In genomic region chr22:24950272-24950902, GRCh38 we compare ENCODE assay signal across 10 cellular contexts. TPM values are rescaled to one million over a fixed set of nuclear protein-coding genes. Genes with fewer than 3 reads are reported as not detected.
DNase-seq lines count a peak whose midpoint lies in the region; ATAC-seq and TF ChIP-seq lines count a peak whose summit lies in the region.
"Had no signal": no experiment of that assay in that cellular context is flagged by ENCODE, and none has a peak within 500 bp of the region (broad histone marks: within the 10 kb centered on the region; RNA-seq: fewer than 3 reads in every experiment).

No MANE protein-coding gene starts in this region.

- H3K4me1 Mint-ChIP-seq in H9, result peaks cover 48 to 55% of the 10 kb centered on the region in 2 experiments
- peaks cover 31% of the 10 kb centered on the region for H3K4me1 Mint-ChIP-seq in activated T-helper 1 cell treated with anti-CD3 and anti-CD28 coated beads, Interleukin-12 subunit alpha, Interleukin-12 subunit beta, Interleukin-2, Interleukin-4 antibody, amounts not matched to agents 30 ng/mL and 10 ng/mL and 1 ng/mL, durations not matched to agents 14 hours and 24 hours and 36 hours (ENCODE audit: low read depth)

- H3K27ac Mint-ChIP-seq in H9, result peak overlapping the region; percentile 45 to 79 (median 58); a peak in 5 of 7 replicates
- no peak overlapping the region for H3K27ac Mint-ChIP-seq in activated T-helper 1 cell treated with anti-CD3 and anti-CD28 coated beads, Interleukin-12 subunit alpha, Interleukin-12 subunit beta, Interleukin-2, Interleukin-4 antibody, amounts not matched to agents 30 ng/mL and 10 ng/mL and 1 ng/mL, durations not matched to agents 14 hours and 24 hours and 36 hours

- intact Hi-C loops in activated T-helper 1 cell treated with anti-CD3 and anti-CD28 coated beads, Interleukin-12 subunit alpha, Interleukin-12 subunit beta, Interleukin-2, Interleukin-4 antibody, amounts not matched to agents 30 ng/mL and 10 ng/mL and 1 ng/mL, durations not matched to agents 14 hours and 24 hours and 36 hours (cut with micrococcal nuclease), result no loop called here

- H3K4ac ChIP-seq in H9 (ENCODE audit: low read depth, low read length), result no peak overlapping the region

- no peaks in the 10 kb centered on the region for H4K20me1 ChIP-seq in H9 (ENCODE audit: control insufficient read depth, insufficient read depth, insufficient read length)

- no peak overlapping the region for H3K14ac ChIP-seq in H9 (ENCODE audit: insufficient read depth, low read length)

- WGBS in H9 (ENCODE audit: extremely low coverage, insufficient read length, low lambda C conversion rate), result no CpG with 5 or more reads among the region's 7 CpGs

- no peak for ATAC-seq in HG03469 (IDR thresholded peaks at IDR 0.05; ENCODE audit: unreplicated experiment)
- ATAC-seq in GM21723 (IDR thresholded peaks at IDR 0.05; ENCODE audit: unreplicated experiment), result no peak

- H3K4me1 ChIP-seq in H9 (ENCODE audit: insufficient read depth, low read length) (peaks cover 9% of the 10 kb centered on the region; the same call in 1 of the 2 replicates), iPS-20b (ENCODE audit: insufficient read depth, low read length) (peaks cover 15% of the 10 kb centered on the region; the same call in 1 of the 2 replicates)

- no peak overlapping the region for H2BK15ac ChIP-seq in H9 (ENCODE audit: low read depth, low read length)

- no peak overlapping the region for H2BK120ac ChIP-seq in H9 (ENCODE audit: low read depth, low read length, poor library complexity, severe bottlenecking)

- no peak overlapping the region for H3K23ac ChIP-seq in H9 (ENCODE audit: insufficient read length, low read depth, low read length)

- peak overlapping the region; percentile 46 to 59 for H3K4me3 Mint-ChIP-seq in H9
- peak overlapping the region; percentile 5 for H3K4me3 Mint-ChIP-seq in activated T-helper 1 cell treated with anti-CD3 and anti-CD28 coated beads, Interleukin-12 subunit alpha, Interleukin-12 subunit beta, Interleukin-2, Interleukin-4 antibody, amounts not matched to agents 30 ng/mL and 10 ng/mL and 1 ng/mL, durations not matched to agents 14 hours and 24 hours and 36 hours

- H3K9me3 Mint-ChIP-seq in H9, result no peaks in the 10 kb centered on the region; a peak in 1 of 5 replicates
- no peaks in the 10 kb centered on the region for H3K9me3 Mint-ChIP-seq in activated T-helper 1 cell treated with anti-CD3 and anti-CD28 coated beads, Interleukin-12 subunit alpha, Interleukin-12 subunit beta, Interleukin-2, Interleukin-4 antibody, amounts not matched to agents 30 ng/mL and 10 ng/mL and 1 ng/mL, durations not matched to agents 14 hours and 24 hours and 36 hours

- H3K79me1 ChIP-seq in H9 (ENCODE audit: insufficient read depth, low read depth, low read length, poor library complexity, severe bottlenecking), result no peaks in the 10 kb centered on the region

- no peak overlapping the region for H2BK20ac ChIP-seq in H9 (ENCODE audit: low read depth, low read length, poor library complexity, severe bottlenecking)

- no peak overlapping the region for H2AK5ac ChIP-seq in H9 (ENCODE audit: insufficient read length, low read length)

- peak; percentile 51 for DNase-seq in AG08395 (ENCODE audit: low spot score)
- DNase-seq in H9, result peak; percentile 93
- no peak for DNase-seq in activated T-helper 1 cell treated with anti-CD3 and anti-CD28 coated beads, Interleukin-12 subunit alpha, Interleukin-12 subunit beta, Interleukin-2, Interleukin-4 antibody, amounts not matched to agents 30 ng/mL and 10 ng/mL and 1 ng/mL, durations not matched to agents 14 hours and 24 hours and 36 hours (ENCODE audit: low spot score)
- no peak for DNase-seq in NCI-H128 (lab: John Stamatoyannopoulos, UW; ENCODE audit: unreplicated experiment)
- no peak for DNase-seq in cortex of kidney (lab: John Stamatoyannopoulos, UW)
- DNase-seq: DMS79 had no signal

- peaks cover 0 to 2% (median 0%) of the 10 kb centered on the region in 3 experiments; a peak in 2 of 7 replicates for H3K36me3 Mint-ChIP-seq in H9 (ENCODE audit: insufficient read depth in 1 of 3, low read depth in 3 of 3)
- no peaks in the 10 kb centered on the region for H3K36me3 Mint-ChIP-seq in activated T-helper 1 cell treated with anti-CD3 and anti-CD28 coated beads, Interleukin-12 subunit alpha, Interleukin-12 subunit beta, Interleukin-2, Interleukin-4 antibody, amounts not matched to agents 30 ng/mL and 10 ng/mL and 1 ng/mL, durations not matched to agents 14 hours and 24 hours and 36 hours (ENCODE audit: low read depth)

- H4K91ac ChIP-seq in H9 (ENCODE audit: insufficient read length, low read depth, low read length), result no peak overlapping the region

- H3K27me3 ChIP-seq in H9 (ENCODE audit: insufficient read depth, low read length), result no peaks in the 10 kb centered on the region
- peaks cover 11% of the 10 kb centered on the region; the same call in 1 of the 2 replicates for H3K27me3 ChIP-seq in iPS-20b (ENCODE audit: insufficient read depth, low read length)

- no peak overlapping the region for H2BK12ac ChIP-seq in H9 (ENCODE audit: insufficient read length, low read depth, low read length)

- no peak overlapping the region for H4K8ac ChIP-seq in H9 (replicated peaks; ENCODE audit: insufficient read length, low read depth, low read length)

- no peak overlapping the region for H3K18ac ChIP-seq in H9 (ENCODE audit: insufficient read length, low read depth, low read length)

- H3K9me3 ChIP-seq in H9 (ENCODE audit: control insufficient read depth, low read depth, low read length) (no peaks in the 10 kb centered on the region), iPS-20b (ENCODE audit: insufficient read depth, low read depth, low read length) (no peaks in the 10 kb centered on the region)

- no peak for TF ChIP-seq CTCF in H9 (conservative IDR thresholded peaks at IDR 0.05)

- H3K56ac ChIP-seq in H9 (ENCODE audit: insufficient read length, low read depth, low read length), result no peak overlapping the region

- H3K27ac ChIP-seq in H9 (ENCODE audit: insufficient read length, low read depth, low read length) (no peak overlapping the region), iPS-20b (ENCODE audit: low read length) (no peak overlapping the region)

- no peak overlapping the region for H3K4me2 ChIP-seq in H9 (ENCODE audit: insufficient read depth, insufficient read length, low read length)

- H4K5ac ChIP-seq in H9 (ENCODE audit: insufficient read length, low read depth, low read length), result no peak overlapping the region

- no peak overlapping the region for H2AFZ ChIP-seq in H9 (ENCODE audit: low read length)

- H3K27me3 Mint-ChIP-seq in H9 (ENCODE audit: low read depth), result no peaks in the 10 kb centered on the region; the same call in 1 of the 2 replicates
- H3K27me3 Mint-ChIP-seq in activated T-helper 1 cell treated with anti-CD3 and anti-CD28 coated beads, Interleukin-12 subunit alpha, Interleukin-12 subunit beta, Interleukin-2, Interleukin-4 antibody, amounts not matched to agents 30 ng/mL and 10 ng/mL and 1 ng/mL, durations not matched to agents 14 hours and 24 hours and 36 hours (ENCODE audit: insufficient read depth), result peaks cover 46% of the 10 kb centered on the region

- peaks cover 12% of the 10 kb centered on the region for H3K23me2 ChIP-seq in H9 (ENCODE audit: insufficient read length, low read depth, low read length, poor library complexity, severe bottlenecking)

- H3T11ph ChIP-seq in H9 (ENCODE audit: low read length), result no peak overlapping the region

- peak overlapping the region; percentile 30; the same call in 1 of the 2 replicates for H3K4me3 ChIP-seq in iPS-20b (ENCODE audit: low read length)

- H2BK5ac ChIP-seq in H9 (ENCODE audit: insufficient read length, low read length), result no peak overlapping the region

- no peaks in the 10 kb centered on the region for H3K79me2 ChIP-seq in H9 (ENCODE audit: insufficient read depth, low read length)

- H3K9ac ChIP-seq in H9 (ENCODE audit: extremely low read depth, insufficient read length, low read length), result no peak overlapping the region
- H3K9ac ChIP-seq in iPS-20b (ENCODE audit: low read depth, low read length), result peak overlapping the region; percentile 29; the same call in 1 of the 2 replicates

- H3K36me3 ChIP-seq in iPS-20b (ENCODE audit: insufficient read depth, low read depth, low read length), result no peaks in the 10 kb centered on the region

RNA-seq across cellular contexts. Expression of gene KIAA1671, which starts 2.1 kb away (rescaled TPM):
- 20.7 and 22.6 TPM in 2 replicates for total RNA-seq in H9 (2021)
- 16.5 and 17.6 TPM in 2 replicates for total RNA-seq in activated T-helper 1 cell treated with anti-CD3 and anti-CD28 coated beads, Interleukin-12 subunit alpha, Interleukin-12 subunit beta, Interleukin-2, Interleukin-4 antibody, amounts not matched to agents 30 ng/mL and 10 ng/mL and 1 ng/mL, durations not matched to agents 14 hours and 24 hours and 36 hours

RNA-seq across cellular contexts. Expression of gene LHFPL7, which starts 3.9 kb away (rescaled TPM):
- total RNA-seq in H9 (2021), result not detected in 2 replicates
- not detected in 2 replicates for total RNA-seq in activated T-helper 1 cell treated with anti-CD3 and anti-CD28 coated beads, Interleukin-12 subunit alpha, Interleukin-12 subunit beta, Interleukin-2, Interleukin-4 antibody, amounts not matched to agents 30 ng/mL and 10 ng/mL and 1 ng/mL, durations not matched to agents 14 hours and 24 hours and 36 hours
- total RNA-seq: T-helper 1 cell treated with Interleukin-12 subunit alpha and Interleukin-12 subunit beta and Interleukin-4 antibody, amounts not matched to agents 30 ng/mL and 1 ng/mL, for 36 hours had no signal

Comparison
In these comparisons a context has a peak if more than half of its experiments do, and no peak if none do; other contexts are left out.
1. DNase-seq: peak in AG08395 (single experiment) and H9 (single experiment); none in activated T-helper 1 cell treated with anti-CD3 and anti-CD28 coated beads, Interleukin-12 subunit alpha, Interleukin-12 subunit beta, Interleukin-2, Interleukin-4 antibody, amounts not matched to agents 30 ng/mL and 10 ng/mL and 1 ng/mL, durations not matched to agents 14 hours and 24 hours and 36 hours (single experiment), NCI-H128 (single experiment) and cortex of kidney (single experiment).